ENCODE assay signal across 18 cellular contexts in genomic region chr12:97745406-97746101, GRCh38.
"Had no signal": no experiment of that assay in that cellular context is flagged by ENCODE, and none has a peak within 500 bp of the region (broad histone marks: within the 10 kb centered on the region; RNA-seq: fewer than 3 reads in every experiment).

No MANE protein-coding gene starts in this region.

- H3K9me3 ChIP-seq: psoas muscle, spleen, suprapubic skin had no signal

- H3K36me3 ChIP-seq: spleen, suprapubic skin had no signal

- DNase-seq: activated CD4-positive, alpha-beta T cell treated with anti-CD3 and anti-CD28 coated beads, Interleukin-2, amount 50 U/mL, for 1 hour; activated CD4-positive, CD25-positive, alpha-beta regulatory T cell; activated naive CD4-positive, alpha-beta T cell treated with anti-CD3 and anti-CD28 coated beads, Interleukin-2, amount 10 ng/mL, durations not matched to agents 7 days and 5 days; activated T-cell treated with anti-CD3 and anti-CD28 coated beads for 4 hours; central memory CD4-positive, alpha-beta T cell; effector CD8-positive, alpha-beta T cell; hippocampal formation; mucosa of descending colon; naive thymus-derived CD8-positive, alpha-beta T cell; occipital lobe; psoas muscle; spleen; stimulated activated CD4-positive, alpha-beta T cell treated with anti-CD3 and anti-CD28 coated beads, Interleukin-2, amount 100 ng/mL, for 24 hours; stimulated activated naive CD4-positive, alpha-beta T cell treated with Interleukin-2 at 50 U/mL for 16 hours; T-helper 2 cell had no signal

- H3K27ac ChIP-seq: coronary artery, psoas muscle, spleen, suprapubic skin had no signal

- H3K4me3 ChIP-seq: coronary artery, mucosa of descending colon, psoas muscle, spleen, suprapubic skin had no signal

- H3K27me3 ChIP-seq: spleen, suprapubic skin had no signal

- ATAC-seq: mucosa of descending colon; naive thymus-derived CD8-positive, alpha-beta T cell; psoas muscle; sciatic nerve had no signal

- H3K4me1 ChIP-seq: psoas muscle, spleen, suprapubic skin had no signal
